Comparison of ENCODE assay signal across 8 cellular contexts in the genomic region with DNA sequence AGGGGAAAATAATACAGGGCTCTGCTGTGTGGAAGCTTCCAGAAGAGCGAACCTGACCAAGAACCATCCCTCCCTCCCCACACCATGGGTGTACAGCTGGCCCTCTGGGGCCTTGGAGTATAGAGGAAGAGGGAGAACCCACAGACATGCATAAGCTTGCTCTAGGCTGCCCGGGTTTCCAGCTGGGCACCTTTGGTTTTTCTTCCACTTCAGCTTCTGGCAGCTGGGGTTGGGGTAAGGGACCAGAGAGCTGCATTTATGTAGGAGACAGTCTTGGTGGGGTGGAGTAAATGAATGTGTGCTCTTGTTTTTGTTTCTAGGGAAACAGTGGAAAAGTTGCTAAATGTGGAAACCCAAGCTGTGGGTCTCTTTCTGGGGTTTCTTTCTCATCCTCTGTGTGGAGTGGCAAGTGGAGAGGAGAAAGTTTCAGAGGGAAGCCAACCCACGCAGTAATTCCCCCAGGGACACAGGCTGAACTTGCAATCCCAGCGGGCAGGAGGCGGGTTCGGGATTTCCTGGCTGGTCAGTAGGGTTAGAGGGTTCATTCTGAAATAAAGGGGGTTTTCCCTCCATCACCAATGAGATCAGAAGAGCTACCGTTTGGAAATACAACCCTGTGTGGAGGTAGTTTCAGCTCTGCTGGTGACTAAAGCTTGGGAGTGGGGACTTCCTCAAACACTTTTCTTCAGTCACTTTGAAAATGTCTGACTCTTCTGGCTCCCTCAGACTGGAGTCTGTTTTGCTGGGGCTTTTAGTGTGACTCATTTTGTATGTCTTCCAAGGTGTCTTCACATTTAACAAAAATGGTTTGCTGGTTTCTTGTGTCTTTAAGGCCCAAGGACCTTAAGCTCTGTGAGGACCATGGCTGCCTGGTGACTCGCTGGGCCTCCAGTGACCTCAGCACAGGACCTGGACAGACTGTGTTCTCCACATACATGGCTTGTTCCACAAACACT. TPM values are rescaled to one million over a fixed set of nuclear protein-coding genes. Genes with fewer than 3 reads are reported as not detected.
DNase-seq lines count a peak whose midpoint lies in the region; ATAC-seq, FAIRE-seq and TF ChIP-seq lines count a peak whose summit lies in the region.

No MANE protein-coding gene starts in this region.

- POLR2A ChIA-PET in activated CD8-positive, alpha-beta T cell treated with anti-CD3 and anti-CD28 coated beads for 36 hours (lab: Charles Lee): interaction anchor here (0.6 to 3.3 kb wide), 9 partner anchors 10 to 54 kb away, joined by 3 to 52 read pairs (median 4); a partner anchor contains a TSS

- intact Hi-C loops in Right ventricle myocardium inferior (cut with DNase I) (no loop called here), cardiac septum (cut with DNase I) (no loop called here), upper lobe of right lung (cut with DNase I) (no loop called here)
- intact Hi-C loops in activated CD8-positive, alpha-beta T cell treated with anti-CD3 and anti-CD28 coated beads for 36 hours (cut with micrococcal nuclease): no loop called here

- peak overlapping the region; percentile 55 for H3K27ac ChIP-seq in upper lobe of right lung

- CTCF ChIA-PET in activated CD8-positive, alpha-beta T cell treated with anti-CD3 and anti-CD28 coated beads for 36 hours (lab: Charles Lee): interaction anchor here (0.6 to 4.7 kb wide), 17 partner anchors 10 to 114 kb away, joined by 3 to 25 read pairs (median 4); a partner anchor contains a TSS

- no peaks in the 10 kb centered on the region for H3K36me3 ChIP-seq in upper lobe of right lung

- FAIRE-seq in frontal cortex (lab: Jason Lieb, UNC): no peak

- DNase-seq in Right ventricle myocardium inferior (ENCODE audit: missing footprints): no peak
- DNase-seq in cardiac septum (ENCODE audit: low spot score): no peak
- DNase-seq in activated CD8-positive, alpha-beta T cell treated with anti-CD3 and anti-CD28 coated beads for 36 hours: peak; percentile 63
- DNase-seq in iris pigment epithelial cell (ENCODE audit: low read depth): peak; percentile 79
- DNase-seq in upper lobe of right lung: no peak
- DNase-seq in frontal cortex (ENCODE audit: low spot score in 2 of 2): no peak
- no peak for DNase-seq in DMS53 treated with DMSO at 0.1 percent for 48 hours (lab: John Stamatoyannopoulos, UW; ENCODE audit: unreplicated experiment)

- H3K4me3 Mint-ChIP-seq in activated CD8-positive, alpha-beta T cell treated with anti-CD3 and anti-CD28 coated beads for 36 hours: peak overlapping the region; percentile 48

- no peaks in the 10 kb centered on the region for H3K27me3 Mint-ChIP-seq in activated CD8-positive, alpha-beta T cell treated with anti-CD3 and anti-CD28 coated beads for 36 hours

- H3K4me1 ChIP-seq in upper lobe of right lung: peaks cover 33% of the 10 kb centered on the region

- no peak for TF ChIP-seq CTCF in activated CD8-positive, alpha-beta T cell treated with anti-CD3 and anti-CD28 coated beads for 36 hours (IDR thresholded peaks at IDR 0.05)
- no peak for TF ChIP-seq CTCF in upper lobe of right lung (IDR thresholded peaks at IDR 0.05)

- no peaks in the 10 kb centered on the region for H3K9me3 ChIP-seq in upper lobe of right lung

- H3K4me3 ChIP-seq in upper lobe of right lung: no peak overlapping the region

- peaks cover 3% of the 10 kb centered on the region for H3K9me3 Mint-ChIP-seq in activated CD8-positive, alpha-beta T cell treated with anti-CD3 and anti-CD28 coated beads for 36 hours

- H3K4me1 Mint-ChIP-seq in activated CD8-positive, alpha-beta T cell treated with anti-CD3 and anti-CD28 coated beads for 36 hours (ENCODE audit: low read depth): peaks cover 41% of the 10 kb centered on the region

- H3K27me3 ChIP-seq in upper lobe of right lung: no peaks in the 10 kb centered on the region

- no peaks in the 10 kb centered on the region for H3K36me3 Mint-ChIP-seq in activated CD8-positive, alpha-beta T cell treated with anti-CD3 and anti-CD28 coated beads for 36 hours (ENCODE audit: low read depth)

- ATAC-seq in Right ventricle myocardium inferior: peak; percentile 22
- ATAC-seq in HG03108 (IDR thresholded peaks at IDR 0.05; ENCODE audit: unreplicated experiment): peak; percentile 49
- ATAC-seq in activated CD8-positive, alpha-beta T cell treated with anti-CD3 and anti-CD28 coated beads for 36 hours: peak; percentile 91
- peak; percentile 20 for ATAC-seq in upper lobe of right lung

- H3K27ac Mint-ChIP-seq in activated CD8-positive, alpha-beta T cell treated with anti-CD3 and anti-CD28 coated beads for 36 hours: peak overlapping the region; percentile 93

RNA-seq across cellular contexts. Expression of a gene that starts 22.2 kb away (rescaled TPM):
- total RNA-seq in Right ventricle myocardium inferior (50.2 TPM), cardiac septum (52.1 TPM), upper lobe of right lung (225 TPM), frontal cortex (22.4 TPM)
- total RNA-seq in activated CD8-positive, alpha-beta T cell treated with anti-CD3 and anti-CD28 coated beads for 36 hours: 100 to 1,000 TPM; 279 to 292 TPM

RNA-seq across cellular contexts. Expression of a gene that starts 58.3 kb away (rescaled TPM):
- total RNA-seq in Right ventricle myocardium inferior (32.5 TPM), cardiac septum (31.7 TPM), upper lobe of right lung (51.5 TPM), frontal cortex (57.5 TPM)
- total RNA-seq in activated CD8-positive, alpha-beta T cell treated with anti-CD3 and anti-CD28 coated beads for 36 hours: 10 to 100 TPM; 33.1 to 34.5 TPM

Comparison
In these comparisons a context has a peak if more than half of its experiments do, and no peak if none do; other contexts are left out.
1. ATAC-seq: peak in every context shown above with its lines; median percentile 91 in activated CD8-positive, alpha-beta T cell treated with anti-CD3 and anti-CD28 coated beads for 36 hours; 49 in HG03108; 22 in Right ventricle myocardium inferior; 20 in upper lobe of right lung.
2. DNase-seq: peak in activated CD8-positive, alpha-beta T cell treated with anti-CD3 and anti-CD28 coated beads for 36 hours (single experiment) and iris pigment epithelial cell (single experiment); none in Right ventricle myocardium inferior (single experiment), cardiac septum (single experiment), upper lobe of right lung (single experiment), frontal cortex (0 of 2) and DMS53 treated with DMSO at 0.1 percent for 48 hours (single experiment).